ENCODE assay signal across 8 cellular contexts in genomic region chr1:225735252-225736149, GRCh38. TPM values are rescaled to one million over a fixed set of nuclear protein-coding genes. Genes with fewer than 3 reads are reported as not detected.
DNase-seq lines count a peak whose midpoint lies in the region; ATAC-seq and TF ChIP-seq lines count a peak whose summit lies in the region.

No MANE protein-coding gene starts in this region.

- peaks cover 0 to 4% of the 10 kb centered on the region in 2 donors for H3K4me1 ChIP-seq in esophagus (ENCODE audit: control insufficient read depth in 2 of 2, insufficient read depth in 2 of 2, low read length in 1 of 2)

- H3K36me3 ChIP-seq in esophagus (ENCODE audit: control insufficient read depth in 2 of 2, insufficient read depth in 2 of 2, low read length in 1 of 2), result no peaks in the 10 kb centered on the region
- no peaks in the 10 kb centered on the region for H3K36me3 ChIP-seq in neural cell (ENCODE audit: insufficient read depth, low read length)

- H3K9me3 ChIP-seq in esophagus (ENCODE audit: control insufficient read depth in 2 of 2, insufficient read depth in 1 of 2, low read depth in 1 of 2, low read length in 1 of 2) (no peaks in the 10 kb centered on the region), neural cell (ENCODE audit: low read length) (no peaks in the 10 kb centered on the region)

- H3K9ac ChIP-seq in neural cell (ENCODE audit: low read length), result no peak overlapping the region

- H3K79me2 ChIP-seq in neural cell (replicated peaks; ENCODE audit: insufficient read depth, low read length), result no peaks in the 10 kb centered on the region

- DNase-seq in AG08395 (ENCODE audit: low spot score) (peak; percentile 94), NCI-H2171 treated with DMSO at 0.1 percent for 48 hours (lab: John Stamatoyannopoulos, UW) (peak; percentile 91), NCI-H526 (lab: John Stamatoyannopoulos, UW) (no peak)

- H2AFZ ChIP-seq in neural cell (ENCODE audit: low read depth, low read length), result no peak overlapping the region

- WGBS in esophagus, 2 donors, result 47 to 55% methylated on average over 12 of the region's 12 CpGs

- H4K20me1 ChIP-seq in neural cell (ENCODE audit: insufficient read depth), result no peaks in the 10 kb centered on the region

- peak; percentile 23 for TF ChIP-seq CTCF in neural cell (IDR thresholded peaks at IDR 0.05; ENCODE audit: poor library complexity, severe bottlenecking)

- TF ChIP-seq RAD21 in neural cell (conservative IDR thresholded peaks at IDR 0.05), result peak; percentile 33

- ATAC-seq in GM19023 (IDR thresholded peaks at IDR 0.05; ENCODE audit: unreplicated experiment) (no peak), HG03025 (IDR thresholded peaks at IDR 0.05; ENCODE audit: low FRiP score, unreplicated experiment) (no peak), HG02678 (IDR thresholded peaks at IDR 0.05; ENCODE audit: unreplicated experiment) (no peak)

- no peaks in the 10 kb centered on the region for H3F3A ChIP-seq in neural cell (ENCODE audit: insufficient read depth, low read length, poor library complexity, severe bottlenecking)

- H3K4me3 ChIP-seq in esophagus (ENCODE audit: low read depth in 1 of 2, low read length in 2 of 2) (no peak overlapping the region), neural cell (ENCODE audit: low read length) (no peak overlapping the region)

- H3K4me2 ChIP-seq in neural cell (ENCODE audit: low read length), result no peak overlapping the region

- no peaks in the 10 kb centered on the region for H3K9me2 ChIP-seq in neural cell (ENCODE audit: insufficient read depth, low read length)

- H3K27ac ChIP-seq in esophagus (ENCODE audit: low read depth in 2 of 2, low read length in 1 of 2), result peak overlapping the region; percentile 11 to 83
- H3K27ac ChIP-seq in neural cell (ENCODE audit: low read length), result peak overlapping the region; percentile 35

- peak; percentile 61 for TF ChIP-seq EP300 in neural cell (conservative IDR thresholded peaks at IDR 0.05; ENCODE audit: poor library complexity, severe bottlenecking)

- H3K27me3 ChIP-seq in esophagus (ENCODE audit: control insufficient read depth in 1 of 2, insufficient read depth in 2 of 2, low read length in 2 of 2) (no peaks in the 10 kb centered on the region), neural cell (ENCODE audit: insufficient read depth, low read depth, low read length) (no peaks in the 10 kb centered on the region)

TF ChIP-seq in neural cell, 6 proteins besides CTCF, POLR2A, EP300 and RAD21:
- no peak for TF ChIP-seq MXI1 (conservative IDR thresholded peaks at IDR 0.05; ENCODE audit: poor library complexity, severe bottlenecking)
- TF ChIP-seq TAF1 (IDR thresholded peaks at IDR 0.05; ENCODE audit: low read depth), result no peak
- peak; percentile 39 for TF ChIP-seq SMC3 (conservative IDR thresholded peaks at IDR 0.05; ENCODE audit: poor library complexity)
- TF ChIP-seq REST (IDR thresholded peaks at IDR 0.05; ENCODE audit: borderline replicate concordance), result no peak
- TF ChIP-seq POLR2AphosphoS5 (IDR thresholded peaks at IDR 0.05), result peak; percentile 36
- TF ChIP-seq EZH2 (IDR thresholded peaks at IDR 0.05; ENCODE audit: borderline replicate concordance, insufficient read depth, low read length, poor library complexity, severe bottlenecking), result no peak

RNA-seq across cellular contexts. Expression of gene SRP9, which starts 42.1 kb away (rescaled TPM):
- polyA plus RNA-seq in esophagus (100 to 1,000 TPM; 129 to 158 TPM), neural cell (1,603 and 1,838 TPM in 2 replicates)
- 591 and 710 TPM in 2 replicates for polyA minus RNA-seq in neural cell

Comparison
In these comparisons a context has a peak if more than half of its experiments do, and no peak if none do; other contexts are left out.
1. DNase-seq: peak in AG08395 (single experiment) and NCI-H2171 treated with DMSO at 0.1 percent for 48 hours (single experiment); none in NCI-H526 (0 of 2).
2. RNA of gene SRP9, which starts 42.1 kb away (polyA plus RNA-seq): 1,603 to 1,838 TPM in neural cell; 129 to 158 TPM in esophagus; every median in the first group is over 10 times any median in the second.